Comparison of ENCODE assay signal across 26 cellular contexts in genomic region chr11:22566293-22566692, GRCh38. TPM values are rescaled to one million over a fixed set of nuclear protein-coding genes. Genes with fewer than 3 reads are reported as not detected.
DNase-seq lines count a peak whose midpoint lies in the region; ATAC-seq and TF ChIP-seq lines count a peak whose summit lies in the region.
"Had no signal": no experiment of that assay in that cellular context is flagged by ENCODE, and none has a peak within 500 bp of the region (broad histone marks: within the 10 kb centered on the region; RNA-seq: fewer than 3 reads in every experiment).

No MANE protein-coding gene starts in this region.

- no peaks in the 10 kb centered on the region for H3K36me3 ChIP-seq in mesendoderm (ENCODE audit: control insufficient read depth, insufficient read depth, low read length)

- H3K4me3 ChIP-seq in mesendoderm (ENCODE audit: low read length) = no peak overlapping the region
- H3K4me3 ChIP-seq: SK-N-MC had no signal

- no peak overlapping the region for H4K5ac ChIP-seq in mesendoderm (ENCODE audit: low read length)

- no peak overlapping the region for H3K4me3 Mint-ChIP-seq in glutamatergic neuron (ENCODE audit: unreplicated experiment)
- H3K4me3 Mint-ChIP-seq: B cell; CD14-positive monocyte; CD8-positive, alpha-beta memory T cell; IgD-negative memory B cell had no signal

- H3K79me2 ChIP-seq in mesendoderm (ENCODE audit: control insufficient read depth, insufficient read depth, low read length) = no peaks in the 10 kb centered on the region

- H3K9ac ChIP-seq in mesendoderm (ENCODE audit: low read length) = no peak overlapping the region

- peaks cover 4% of the 10 kb centered on the region for H3K36me3 Mint-ChIP-seq in glutamatergic neuron (ENCODE audit: unreplicated experiment)
- H3K36me3 Mint-ChIP-seq: CD14-positive monocyte; CD8-positive, alpha-beta memory T cell had no signal

- peaks cover 4% of the 10 kb centered on the region for H3K27me3 Mint-ChIP-seq in glutamatergic neuron (ENCODE audit: unreplicated experiment)
- H3K27me3 Mint-ChIP-seq: IgD-negative memory B cell had no signal

- WGBS in mesendoderm (ENCODE audit: extremely low coverage, insufficient coverage, low lambda C conversion rate) = no CpG with 5 or more reads among the region's 2 CpGs

- no peak overlapping the region for H3K4ac ChIP-seq in mesendoderm (ENCODE audit: low read depth, low read length)

- H3K23ac ChIP-seq in mesendoderm (ENCODE audit: low read length) = no peak overlapping the region

- DNase-seq in NCI-H748 (lab: John Stamatoyannopoulos, UW; ENCODE audit: unreplicated experiment) = peak; percentile 3
- DNase-seq in NCI-H748 treated with DMSO at 0.1 percent for 48 hours (lab: John Stamatoyannopoulos, UW) = no peak
- no peak for DNase-seq in glutamatergic neuron
- peak; percentile 21 for DNase-seq in mesendoderm
- DNase-seq in NOMO-1 (lab: John Stamatoyannopoulos, UW; ENCODE audit: unreplicated experiment in 2 of 2) = no peak
- DNase-seq in GOT3 (lab: John Stamatoyannopoulos, UW) = no peak
- DNase-seq: CD8-positive, alpha-beta memory T cell; DMS 273 treated with DMSO at 0.1 percent for 48 hours; DMS79 treated with DMSO at 0.1 percent for 48 hours; NCI-H1048; NCI-H1417; NCI-H1694; NCI-H2081 treated with DMSO at 0.1 percent for 48 hours; NCI-H2171; NCI-H345; NCI-H524; SIG-M5 had no signal

- no peak overlapping the region for H2AK5ac ChIP-seq in mesendoderm (ENCODE audit: low read length)

- H3K56ac ChIP-seq in mesendoderm (ENCODE audit: low read length) = no peak overlapping the region

- H3K79me1 ChIP-seq in mesendoderm (ENCODE audit: low read length) = no peaks in the 10 kb centered on the region

- H2BK15ac ChIP-seq in mesendoderm (replicated peaks; ENCODE audit: low read depth) = no peak overlapping the region

- no peaks in the 10 kb centered on the region for H3K27me3 ChIP-seq in mesendoderm (ENCODE audit: insufficient read depth, low read length, poor library complexity)

- H2BK5ac ChIP-seq in mesendoderm (ENCODE audit: low read length) = no peak overlapping the region

- no peak overlapping the region for H2BK120ac ChIP-seq in mesendoderm (ENCODE audit: low read depth, low read length)

- H3K9me3 Mint-ChIP-seq in glutamatergic neuron (ENCODE audit: unreplicated experiment) = no peaks in the 10 kb centered on the region

- peak overlapping the region; percentile 17 for H3K27ac Mint-ChIP-seq in glutamatergic neuron (ENCODE audit: unreplicated experiment)
- H3K27ac Mint-ChIP-seq: B cell; CD14-positive monocyte; CD8-positive, alpha-beta memory T cell; IgD-negative memory B cell had no signal

- no peaks in the 10 kb centered on the region for H3K4me1 ChIP-seq in mesendoderm (ENCODE audit: control insufficient read depth, low read depth, low read length)

- no peak for ATAC-seq in GM18909 (IDR thresholded peaks at IDR 0.05; ENCODE audit: poor library complexity, unreplicated experiment)
- ATAC-seq: HCT116, Panc1 had no signal

- H3K4me1 Mint-ChIP-seq in glutamatergic neuron (ENCODE audit: low read depth, unreplicated experiment) = peaks cover 3% of the 10 kb centered on the region
- H3K4me1 Mint-ChIP-seq: B cell; CD14-positive monocyte; CD8-positive, alpha-beta memory T cell; IgD-negative memory B cell had no signal

- H4K8ac ChIP-seq in mesendoderm (ENCODE audit: low read depth, low read length) = no peak overlapping the region

- H3K18ac ChIP-seq in mesendoderm (ENCODE audit: low read length) = no peak overlapping the region

- no peak overlapping the region for H3K4me2 ChIP-seq in mesendoderm (ENCODE audit: low read length)

- no peak overlapping the region for H3K27ac ChIP-seq in mesendoderm (ENCODE audit: low read depth, low read length)
- H3K27ac ChIP-seq: 22Rv1, HL-60, SK-N-MC had no signal

- no peak for TF ChIP-seq CTCF in glutamatergic neuron (IDR thresholded peaks at IDR 0.05; ENCODE audit: partially characterized antibody, unreplicated experiment)

RNA-seq across cellular contexts. Expression of gene FANCF, which starts 59.3 kb away (rescaled TPM):
- total RNA-seq in glutamatergic neuron (ENCODE audit: unreplicated experiment) = 22.0 TPM
- 17.5 TPM for polyA plus RNA-seq in mesendoderm (2013, experiment 1 of 2)
- polyA plus RNA-seq in mesendoderm (2013, experiment 2 of 2) = 17.6 TPM

Comparison
In these comparisons a context has a peak if more than half of its experiments do, and no peak if none do; other contexts are left out.
1. DNase-seq: peak in NCI-H748 (single experiment) and mesendoderm (single experiment); none in NCI-H748 treated with DMSO at 0.1 percent for 48 hours (single experiment), glutamatergic neuron (single experiment), NOMO-1 (0 of 2) and GOT3 (single experiment).